In genomic region chr2:96816127-96816835, GRCh38 we compare ENCODE assay signal across 8 cellular contexts. TPM values are rescaled to one million over a fixed set of nuclear protein-coding genes. Genes with fewer than 3 reads are reported as not detected.
DNase-seq lines count a peak whose midpoint lies in the region; ATAC-seq and TF ChIP-seq lines count a peak whose summit lies in the region.

Gene CNNM3, plus strand, starts transcription at chr2:96816268. Its CDS starts 10 bp downstream, at chr2:96816278.

- no peaks in the 10 kb centered on the region for H3K27me3 Mint-ChIP-seq in Caco-2 (ENCODE audit: insufficient read depth, unreplicated experiment)
- H3K27me3 Mint-ChIP-seq in memory B cell: no peaks in the 10 kb centered on the region

- POLR2A ChIA-PET in Caco-2 (lab: Charles Lee): interaction anchor here (0.5 to 0.6 kb wide), 3 partner anchors 42 to 55 kb away, joined by 5 to 10 read pairs (median 7); partner anchors contain the start of gene CNNM4

- peak; percentile 60 to 72 for TF ChIP-seq CTCF in Caco-2 (IDR thresholded peaks at IDR 0.05; ENCODE audit: insufficient read depth in 1 of 2, low read depth in 1 of 2, low read length in 1 of 2, severe bottlenecking in 1 of 2, unreplicated experiment in 1 of 2)

- H3K36me3 Mint-ChIP-seq in Caco-2 (ENCODE audit: insufficient read depth, unreplicated experiment): peaks cover 55% of the 10 kb centered on the region
- peaks cover 13% of the 10 kb centered on the region for H3K36me3 Mint-ChIP-seq in memory B cell

- H3K36me3 ChIP-seq in Caco-2 (ENCODE audit: control insufficient read depth, insufficient read depth, low read length): peaks cover 3% of the 10 kb centered on the region

- peak; percentile 70 for ATAC-seq in GM21360 (IDR thresholded peaks at IDR 0.05; ENCODE audit: unreplicated experiment)
- peak; percentile 86 for ATAC-seq in memory B cell (ENCODE audit: low read depth)

- CTCF ChIA-PET in Caco-2 (lab: Charles Lee): interaction anchor here (0.8 to 1.8 kb wide), 7 partner anchors 15 to 55 kb away, joined by 3 to 11 read pairs (median 4); partner anchors contain the start of genes ANKRD39 and CNNM4

- H3K4me3 ChIP-seq in Caco-2 (ENCODE audit: low read depth, low read length): peak within 1 kb of the TSS; percentile 96

- no TSS peak for BruUV-seq in Caco-2 (replicated peaks; lab: Mats Ljungman, UMichigan)

- no peaks in the 10 kb centered on the region for H3K9me3 ChIP-seq in Caco-2

- H3K27ac Mint-ChIP-seq in Caco-2 (ENCODE audit: unreplicated experiment): peak within 1 kb of the TSS; percentile 42
- H3K27ac Mint-ChIP-seq in memory B cell: peak within 1 kb of the TSS; percentile 75

- H3K9me3 Mint-ChIP-seq in Caco-2 (ENCODE audit: unreplicated experiment): no peaks in the 10 kb centered on the region
- no peaks in the 10 kb centered on the region for H3K9me3 Mint-ChIP-seq in memory B cell

- peaks cover 32% of the 10 kb centered on the region for H3K4me1 ChIP-seq in Caco-2

- DNase-seq in Caco-2 (peak; percentile 97 to 99), HT-29 (ENCODE audit: low spot score) (peak; percentile 92), NK-92 (lab: John Stamatoyannopoulos, UW; ENCODE audit: unreplicated experiment) (peak; percentile 11), memory B cell (ENCODE audit: low spot score in 2 of 2) (peak; percentile 93 to 95)
- DNase-seq in activated CD8-positive, alpha-beta memory T cell treated with anti-CD3 and anti-CD28 coated beads for 1 hour (ENCODE audit: extremely low read depth in 1 of 2, low read depth in 1 of 2): peak; percentile 84 to 96
- DNase-seq in effector CD4-positive, alpha-beta T cell: peak; percentile 93
- DNase-seq in stimulated activated CD8-positive, alpha-beta memory T cell treated with anti-CD3 and anti-CD28 coated beads, Interleukin-12 subunit alpha, Interleukin-12 subunit beta, amount 100 ng/mL, for 1 hour (ENCODE audit: low read depth): peak; percentile 92

- H3K4me1 Mint-ChIP-seq in Caco-2 (ENCODE audit: low read depth, unreplicated experiment): peaks cover 42% of the 10 kb centered on the region
- peaks cover 49% of the 10 kb centered on the region for H3K4me1 Mint-ChIP-seq in memory B cell

- H3K4me3 Mint-ChIP-seq in Caco-2 (ENCODE audit: unreplicated experiment) (peak within 1 kb of the TSS; percentile 84), memory B cell (peak within 1 kb of the TSS; percentile 89)

- H3K27me3 ChIP-seq in Caco-2 (replicated peaks; ENCODE audit: control insufficient read depth, insufficient read depth, low read length): no peaks in the 10 kb centered on the region

- intact Hi-C loops in Caco-2 (cut with micrococcal nuclease; ENCODE audit: unreplicated experiment): loop anchor here (2.0 to 5.0 kb wide), 3 partner anchors 53 to 179 kb away; partner anchors contain the start of gene KANSL3

RNA-seq across cellular contexts. Expression of gene CNNM3, which starts in this region (rescaled TPM):
- 62.5 and 69.1 TPM in 2 replicates for total RNA-seq in Caco-2 (2022)
- 21.2 and 24.9 TPM in 2 replicates for total RNA-seq in HT-29 (2014; rRNA removed; shearing (Covaris generic))

Comparison
In these comparisons a context has a peak if more than half of its experiments do, and no peak if none do; other contexts are left out.
1. Peak in every context shown above with its lines: DNase-seq, ATAC-seq and H3K4me3 ChIP-seq.
2. DNase-seq: peak in every context shown above with its lines; median percentile 98 in Caco-2; 94 in memory B cell; 93 in effector CD4-positive, alpha-beta T cell; 92 in HT-29; 92 in stimulated activated CD8-positive, alpha-beta memory T cell treated with anti-CD3 and anti-CD28 coated beads, Interleukin-12 subunit alpha, Interleukin-12 subunit beta, amount 100 ng/mL, for 1 hour; 90 in activated CD8-positive, alpha-beta memory T cell treated with anti-CD3 and anti-CD28 coated beads for 1 hour; 11 in NK-92.